21 cellular contexts compared by ENCODE assay signal in the genomic region with DNA sequence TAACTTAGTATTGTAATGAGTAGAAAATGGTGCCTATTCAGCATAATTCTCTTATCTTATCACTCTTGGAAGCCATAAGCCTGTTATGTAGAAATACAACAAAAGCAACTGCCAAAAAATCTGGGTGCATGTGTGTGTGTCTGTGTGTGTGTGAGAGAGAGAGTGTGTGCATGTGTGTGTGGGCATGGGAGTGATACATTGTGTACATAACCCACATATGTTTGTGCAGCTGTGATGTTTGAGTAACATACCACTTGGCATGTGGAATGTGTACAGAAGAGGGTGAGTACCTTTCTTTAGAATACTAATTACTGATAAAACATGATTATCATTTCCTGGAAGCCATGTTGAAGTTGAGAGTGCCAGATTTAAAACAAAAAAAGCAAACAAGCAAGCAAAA.
DNase-seq lines count a peak whose midpoint lies in the region; ATAC-seq and TF ChIP-seq lines count a peak whose summit lies in the region.
"Had no signal": no experiment of that assay in that cellular context is flagged by ENCODE, and none has a peak within 500 bp of the region (broad histone marks: within the 10 kb centered on the region; RNA-seq: fewer than 3 reads in every experiment).

No MANE protein-coding gene starts in this region.

- no peak for TF ChIP-seq CTCF in OCI-LY3 (IDR thresholded peaks at IDR 0.05; ENCODE audit: low read depth, low read length)
- no peak for TF ChIP-seq CTCF in fibroblast of the aortic adventitia (IDR thresholded peaks at IDR 0.05; ENCODE audit: insufficient read depth, low read length)
- TF ChIP-seq CTCF in glutamatergic neuron (IDR thresholded peaks at IDR 0.05; ENCODE audit: partially characterized antibody, unreplicated experiment) = no peak
- no peak for TF ChIP-seq CTCF in GM10248 (IDR thresholded peaks at IDR 0.05; ENCODE audit: control extremely low read depth, extremely low read depth, low read depth, missing control alignments)

- peak overlapping the region; percentile 36; the same call in 1 of the 2 replicates for H3K4me2 ChIP-seq in OCI-LY3 (ENCODE audit: low read length)

- H3K4me1 Mint-ChIP-seq in glutamatergic neuron (ENCODE audit: low read depth, unreplicated experiment) = peaks cover 2% of the 10 kb centered on the region

- no peak overlapping the region for H2AFZ ChIP-seq in OCI-LY3 (ENCODE audit: low read depth, low read length)
- H2AFZ ChIP-seq: GM23248 had no signal

- no peaks in the 10 kb centered on the region for H3K9me3 ChIP-seq in OCI-LY3 (ENCODE audit: insufficient read depth, low read length)
- H3K9me3 ChIP-seq: gastrocnemius medialis, Peyer's patch, right atrium auricular region, thyroid gland had no signal

- H3K4me3 ChIP-seq in OCI-LY3 (ENCODE audit: low read length) (no peak overlapping the region), fibroblast of the aortic adventitia (ENCODE audit: low read depth, low read length) (no peak overlapping the region)
- H3K4me3 ChIP-seq: gastrocnemius medialis, GM23248, Peyer's patch, right atrium auricular region, thyroid gland had no signal

- peaks cover 54% of the 10 kb centered on the region for H3K4me1 ChIP-seq in OCI-LY3 (ENCODE audit: low read length)
- H3K4me1 ChIP-seq: gastrocnemius medialis, Peyer's patch, right atrium auricular region, thyroid gland had no signal

- no peaks in the 10 kb centered on the region for H4K20me1 ChIP-seq in OCI-LY3 (ENCODE audit: insufficient read depth, low read length)

- peak overlapping the region; percentile 46; the same call in 1 of the 2 replicates for H3K27ac ChIP-seq in OCI-LY3 (ENCODE audit: low read length)
- H3K27ac ChIP-seq: gastrocnemius medialis, GM23248, Peyer's patch, right atrium auricular region, thyroid gland had no signal

- no peaks in the 10 kb centered on the region for H3K9me3 Mint-ChIP-seq in glutamatergic neuron (ENCODE audit: unreplicated experiment)

- ATAC-seq in esophagus mucosa = no peak
- ATAC-seq: gastrocnemius medialis had no signal

- DNase-seq in Ammon's horn (ENCODE audit: low spot score) (peak; percentile 9), NCI-H1417 (lab: John Stamatoyannopoulos, UW) (peak in 2 of 3 experiments; percentile 38 to 83), fibroblast of the aortic adventitia (ENCODE audit: low read depth) (peak; percentile 74), DMS79 treated with DMSO at 0.1 percent for 48 hours (lab: John Stamatoyannopoulos, UW) (no peak), glutamatergic neuron (no peak), GM10248 (ENCODE audit: extremely low spot score) (no peak)
- DNase-seq: activated CD4-positive, alpha-beta T cell treated with anti-CD3 and anti-CD28 coated beads for 4 hours; activated naive CD4-positive, alpha-beta T cell treated with anti-CD3 and anti-CD28 coated beads for 36 hours; cortex of kidney; DND-41; gastrocnemius medialis; GM23248; Kasumi-1; midbrain; NCI-H187 treated with DMSO at 0.1 percent for 48 hours; Peyer's patch; stimulated activated naive CD4-positive, alpha-beta T cell; thyroid gland had no signal

- no peaks in the 10 kb centered on the region for H3K36me3 Mint-ChIP-seq in glutamatergic neuron (ENCODE audit: unreplicated experiment)

- H3K27ac Mint-ChIP-seq in glutamatergic neuron (ENCODE audit: unreplicated experiment) = no peak overlapping the region
- H3K27ac Mint-ChIP-seq: activated naive CD4-positive, alpha-beta T cell treated with anti-CD3 and anti-CD28 coated beads for 36 hours had no signal

- no peak overlapping the region for H3K9ac ChIP-seq in OCI-LY3 (ENCODE audit: low read length)
- H3K9ac ChIP-seq: GM23248 had no signal

- POLR2A ChIA-PET in GM10248 (lab: Yijun Ruan, JAX) = no interaction called here

- H3K27me3 Mint-ChIP-seq in glutamatergic neuron (ENCODE audit: unreplicated experiment) = no peaks in the 10 kb centered on the region

- H3K4me3 Mint-ChIP-seq in glutamatergic neuron (ENCODE audit: unreplicated experiment) = no peak overlapping the region
- H3K4me3 Mint-ChIP-seq: activated naive CD4-positive, alpha-beta T cell treated with anti-CD3 and anti-CD28 coated beads for 36 hours had no signal

- CTCF ChIA-PET in GM10248 (lab: Yijun Ruan, JAX) = interaction anchor here (1.7 kb wide), 1 partner anchor 9 kb away, joined by 3 read pairs; no protein-coding TSS in a partner anchor

- no peaks in the 10 kb centered on the region for H3K79me2 ChIP-seq in OCI-LY3 (ENCODE audit: low read length)

- H3K36me3 ChIP-seq in OCI-LY3 (replicated peaks; ENCODE audit: low read depth, low read length) = no peaks in the 10 kb centered on the region
- H3K36me3 ChIP-seq: gastrocnemius medialis, Peyer's patch, right atrium auricular region, thyroid gland had no signal

- no peaks in the 10 kb centered on the region for H3K27me3 ChIP-seq in OCI-LY3 (ENCODE audit: low read depth, low read length)
- H3K27me3 ChIP-seq: gastrocnemius medialis, Peyer's patch, right atrium auricular region, thyroid gland had no signal

Comparison
In these comparisons a context has a peak if more than half of its experiments do, and no peak if none do; other contexts are left out.
1. DNase-seq: peak in Ammon's horn (single experiment), NCI-H1417 (2 of 3) and fibroblast of the aortic adventitia (single experiment); none in DMS79 treated with DMSO at 0.1 percent for 48 hours (single experiment), glutamatergic neuron (single experiment) and GM10248 (single experiment).